Comparison of ENCODE assay signal across 8 cellular contexts in the genomic region with DNA sequence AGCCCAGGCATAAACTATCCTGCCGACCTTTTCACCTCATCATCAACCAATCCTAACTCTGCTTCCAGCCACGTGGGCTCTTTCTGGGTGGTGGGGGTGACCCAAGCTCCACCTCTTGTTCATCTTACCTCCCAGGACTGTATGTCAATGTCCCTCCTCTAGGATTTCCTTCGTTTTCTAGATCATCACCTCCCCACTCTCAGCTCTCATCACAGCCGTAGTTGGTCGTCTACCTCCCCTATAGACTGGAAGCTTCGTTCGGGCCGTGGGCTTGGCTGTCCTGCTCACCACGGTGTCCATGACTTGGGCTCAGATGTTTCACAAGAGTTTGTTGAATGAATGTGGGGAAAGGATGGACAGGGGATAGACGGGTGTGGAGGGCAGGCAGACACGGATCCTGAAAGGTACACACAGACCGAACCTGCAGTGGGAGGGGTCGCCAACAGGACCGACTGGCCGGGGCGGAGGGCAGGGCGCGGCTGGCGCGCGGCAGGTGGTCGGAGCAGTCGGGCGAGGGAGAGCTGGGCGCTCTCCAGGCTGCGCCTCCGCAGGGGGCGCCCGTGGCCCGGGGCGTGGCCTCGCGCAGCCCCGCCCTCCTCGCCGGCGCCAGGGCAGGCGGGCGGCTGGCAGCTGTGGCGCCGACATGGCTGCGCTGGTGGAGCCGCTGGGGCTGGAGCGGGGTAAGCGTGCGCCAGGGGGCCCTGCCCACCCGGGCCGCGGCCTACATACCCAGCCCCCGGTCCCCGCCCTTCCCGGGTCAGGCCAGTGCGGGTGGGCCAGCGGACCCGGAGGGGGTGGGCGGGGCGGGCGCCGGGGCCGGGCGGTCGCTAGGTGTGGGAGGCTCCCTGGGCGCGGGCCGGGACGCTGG. TPM values are rescaled to one million over a fixed set of nuclear protein-coding genes. Genes with fewer than 3 reads are reported as not detected.
DNase-seq lines count a peak whose midpoint lies in the region; ATAC-seq, FAIRE-seq and TF ChIP-seq lines count a peak whose summit lies in the region.

A gene with protein sequence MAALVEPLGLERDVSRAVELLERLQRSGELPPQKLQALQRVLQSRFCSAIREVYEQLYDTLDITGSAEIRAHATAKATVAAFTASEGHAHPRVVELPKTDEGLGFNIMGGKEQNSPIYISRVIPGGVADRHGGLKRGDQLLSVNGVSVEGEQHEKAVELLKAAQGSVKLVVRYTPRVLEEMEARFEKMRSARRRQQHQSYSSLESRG (plus strand): TSS at position 609 of the 868 bp plus-strand sequence. CDS start 35 bp downstream, at position 644.

- ATAC-seq in DND-41 (ENCODE audit: insufficient read depth, low read depth) = peak; percentile 67

- H3K9me3 ChIP-seq in DND-41 (ENCODE audit: insufficient read depth, low read length, severe bottlenecking) (no peaks in the 10 kb centered on the region), astrocyte (ENCODE audit: insufficient read depth, low read depth, low read length) (no peaks in the 10 kb centered on the region), sigmoid colon (no peaks in the 10 kb centered on the region)

- H3K4me3 ChIP-seq in DND-41 (ENCODE audit: low read depth in 1 of 2, low read length in 2 of 2) = peak within 1 kb of the TSS; percentile 44 to 65; a peak in 3 of 4 replicates
- peak within 1 kb of the TSS; percentile 70 for H3K4me3 ChIP-seq in astrocyte (ENCODE audit: insufficient read depth, low read depth, low read length)
- H3K4me3 ChIP-seq in sigmoid colon = peak within 1 kb of the TSS; percentile 71 to 87 (median 84)

- H3K27ac Mint-ChIP-seq in T-helper 2 cell treated with Interferon-gamma antibody and Interleukin-4, amounts not matched to agents 5 μg/mL and 100 μg/mL, for 36 hours = peak within 1 kb of the TSS; percentile 51
- H3K27ac Mint-ChIP-seq in astrocyte (ENCODE audit: unreplicated experiment) = peak within 1 kb of the TSS; percentile 66

- H3K36me3 ChIP-seq in DND-41 (ENCODE audit: insufficient read depth, low read length) = peaks cover 13% of the 10 kb centered on the region
- H3K36me3 ChIP-seq in astrocyte (ENCODE audit: insufficient read depth, low read length) = peaks cover 7% of the 10 kb centered on the region
- peaks cover 0 to 4% (median under 1%) of the 10 kb centered on the region in 4 donors for H3K36me3 ChIP-seq in sigmoid colon

- intact Hi-C loops in sigmoid colon (cut with DNase I) = loop anchor here (2.0 kb wide), 2 partner anchors 29 kb away; a partner anchor contains a TSS

- FAIRE-seq in astrocyte (lab: Jason Lieb, UNC) = no peak

- peaks cover 48% of the 10 kb centered on the region for H3K4me1 ChIP-seq in DND-41 (ENCODE audit: insufficient read depth, low read length)
- peaks cover 22% of the 10 kb centered on the region for H3K4me1 ChIP-seq in astrocyte (ENCODE audit: insufficient read depth, low read length)
- peaks cover 0 to 37% (median 24%) of the 10 kb centered on the region in 4 donors for H3K4me1 ChIP-seq in sigmoid colon

- no peak for TF ChIP-seq EP300 in sigmoid colon (IDR thresholded peaks at IDR 0.05)

- H3K9ac ChIP-seq in DND-41 (ENCODE audit: low read depth, low read length) (peak within 1 kb of the TSS; percentile 69), astrocyte (ENCODE audit: low read length) (peak within 1 kb of the TSS; percentile 72)

- 1% methylated on average over 66 of the region's 66 CpGs for WGBS in sigmoid colon, 2 donors

- H3K4me3 Mint-ChIP-seq in T-helper 2 cell treated with Interferon-gamma antibody and Interleukin-4, amounts not matched to agents 5 μg/mL and 100 μg/mL, for 36 hours = peak within 1 kb of the TSS; percentile 86
- peak within 1 kb of the TSS; percentile 87 for H3K4me3 Mint-ChIP-seq in astrocyte (ENCODE audit: unreplicated experiment)

- H3K4me1 Mint-ChIP-seq in T-helper 2 cell treated with Interferon-gamma antibody and Interleukin-4, amounts not matched to agents 5 μg/mL and 100 μg/mL, for 36 hours (ENCODE audit: low read depth) = peaks cover 29% of the 10 kb centered on the region
- peaks cover 18% of the 10 kb centered on the region for H3K4me1 Mint-ChIP-seq in astrocyte (ENCODE audit: low read depth, unreplicated experiment)

- H2AFZ ChIP-seq in DND-41 (ENCODE audit: low read depth, low read length) (peak within 1 kb of the TSS; percentile 95), astrocyte (ENCODE audit: low read depth, low read length) (peak within 1 kb of the TSS; percentile 79)

- TF ChIP-seq CTCF in DND-41 (IDR thresholded peaks at IDR 0.05; ENCODE audit: borderline replicate concordance, extremely low read depth, low read length, poor library complexity, severe bottlenecking) (peak; percentile 77), astrocyte (IDR thresholded peaks at IDR 0.05; ENCODE audit: insufficient read depth, low read depth, low read length) (no peak), sigmoid colon (IDR thresholded peaks at IDR 0.05) (peak in 2 of 4 experiments; percentile 34 to 62)

- H4K20me1 ChIP-seq in DND-41 (ENCODE audit: insufficient read depth, low read length) (peaks cover 13% of the 10 kb centered on the region), astrocyte (ENCODE audit: insufficient read depth, low read length) (peaks cover 33% of the 10 kb centered on the region)

- no peak for TF ChIP-seq POLR2A in sigmoid colon (IDR thresholded peaks at IDR 0.05)

- H3K79me2 ChIP-seq in DND-41 (ENCODE audit: insufficient read depth, low read length) (peaks cover 12% of the 10 kb centered on the region), astrocyte (ENCODE audit: insufficient read depth, low read length) (no peaks in the 10 kb centered on the region)

- peak within 1 kb of the TSS; percentile 96 for H3K4me2 ChIP-seq in DND-41 (ENCODE audit: insufficient read depth, low read length)
- H3K4me2 ChIP-seq in astrocyte (ENCODE audit: low read length) = peak within 1 kb of the TSS; percentile 95

- H3K27me3 ChIP-seq in DND-41 (ENCODE audit: insufficient read depth, low read length, poor library complexity) (no peaks in the 10 kb centered on the region), astrocyte (ENCODE audit: insufficient read depth, low read length) (no peaks in the 10 kb centered on the region), sigmoid colon (no peaks in the 10 kb centered on the region)

- no peaks in the 10 kb centered on the region for H3K9me3 Mint-ChIP-seq in T-helper 2 cell treated with Interferon-gamma antibody and Interleukin-4, amounts not matched to agents 5 μg/mL and 100 μg/mL, for 36 hours
- peaks cover 2% of the 10 kb centered on the region for H3K9me3 Mint-ChIP-seq in astrocyte (ENCODE audit: unreplicated experiment)

- peaks cover 5% of the 10 kb centered on the region for H3K36me3 Mint-ChIP-seq in T-helper 2 cell treated with Interferon-gamma antibody and Interleukin-4, amounts not matched to agents 5 μg/mL and 100 μg/mL, for 36 hours (ENCODE audit: low read depth)
- H3K36me3 Mint-ChIP-seq in astrocyte (ENCODE audit: low read depth, unreplicated experiment) = peaks cover 14% of the 10 kb centered on the region

- DNase-seq in DND-41 = peak; percentile 79
- peak; percentile 46 for DNase-seq in H4 (ENCODE audit: low spot score)
- peak; percentile 62 for DNase-seq in NCI-H1092 treated with DMSO at 0.1 percent for 48 hours (lab: John Stamatoyannopoulos, UW)
- peak; percentile 81 for DNase-seq in T-helper 2 cell treated with Interferon-gamma antibody and Interleukin-4, amounts not matched to agents 5 μg/mL and 100 μg/mL, for 36 hours (ENCODE audit: low spot score)
- peak; percentile 14 for DNase-seq in astrocyte (ENCODE audit: low read depth)
- DNase-seq in hippocampal formation (lab: John Stamatoyannopoulos, UW) = peak; percentile 8 to 60
- peak; percentile 75 for DNase-seq in sigmoid colon
- DNase-seq in NCI-H2107 treated with DMSO at 0.1 percent for 48 hours (lab: John Stamatoyannopoulos, UW; ENCODE audit: unreplicated experiment) = no peak

- no peaks in the 10 kb centered on the region for H3K27me3 Mint-ChIP-seq in T-helper 2 cell treated with Interferon-gamma antibody and Interleukin-4, amounts not matched to agents 5 μg/mL and 100 μg/mL, for 36 hours (ENCODE audit: low read depth)
- no peaks in the 10 kb centered on the region for H3K27me3 Mint-ChIP-seq in astrocyte (ENCODE audit: low read depth, unreplicated experiment)

- peak within 1 kb of the TSS; percentile 67 for H3K27ac ChIP-seq in DND-41 (ENCODE audit: low read length)
- no peak within 1 kb of the TSS for H3K27ac ChIP-seq in astrocyte (ENCODE audit: low read depth, low read length)
- H3K27ac ChIP-seq in sigmoid colon = peak within 1 kb of the TSS; percentile 83 to 91 (median 84)

RNA-seq across cellular contexts. Expression of the gene that starts here (rescaled TPM):
- total RNA-seq in H4 (2014; rRNA removed; shearing (Covaris generic)) = 4.1 and 15.2 TPM in 2 replicates
- total RNA-seq in astrocyte = 8.9 and 9.7 TPM in 2 replicates
- total RNA-seq in sigmoid colon = 10 to 100 TPM; 17.4 to 28.8 (median 26.7) TPM
- 10 to 100 TPM in 2 of 3 donors, 1 to 10 TPM in 1; 9.9 to 12.0 (median 12.0) TPM for polyA plus RNA-seq in sigmoid colon
